27 cellular contexts compared by ENCODE assay signal in the genomic region with DNA sequence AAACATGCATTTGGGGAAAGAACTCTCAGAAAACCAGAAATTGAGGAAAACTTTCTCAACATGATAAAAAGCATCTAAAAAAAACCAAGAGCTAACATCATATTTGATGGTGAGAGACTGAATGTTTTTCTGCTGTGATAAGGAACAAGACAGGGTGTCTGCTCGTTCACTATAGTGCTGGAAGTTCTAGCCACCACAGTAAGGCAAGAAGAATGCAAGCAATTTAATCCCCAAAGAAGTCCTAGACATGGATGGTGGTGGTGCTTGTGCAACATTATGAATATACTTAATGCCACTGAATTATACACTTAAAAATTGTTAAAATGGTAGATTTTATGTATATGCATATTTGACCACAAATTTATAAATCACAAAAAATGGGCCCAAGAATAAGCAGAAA. TPM values are rescaled to one million over a fixed set of nuclear protein-coding genes. Genes with fewer than 3 reads are reported as not detected.
A peak's percentile ranks its signal among the peaks of the same experiment; 100 is the strongest.
DNase-seq lines count a peak whose midpoint lies in the region; ATAC-seq and TF ChIP-seq lines count a peak whose summit lies in the region.
"Had no signal": no experiment of that assay in that cellular context is flagged by ENCODE, and none has a peak within 500 bp of the region (broad histone marks: within the 10 kb centered on the region; RNA-seq: fewer than 3 reads in every experiment).

No MANE protein-coding gene starts in this region.

- H3K4me1 ChIP-seq in GM23248 (ENCODE audit: insufficient read depth): no peaks in the 10 kb centered on the region
- H3K4me1 ChIP-seq in thoracic aorta (ENCODE audit: control insufficient read depth in 1 of 2, low read depth in 2 of 2): peaks cover 18 to 24% of the 10 kb centered on the region in 2 donors
- H3K4me1 ChIP-seq: Caco-2 had no signal

- no peak overlapping the region for H3K4me2 ChIP-seq in GM23248 (ENCODE audit: unreplicated experiment)
- H3K4me2 ChIP-seq: SK-N-SH had no signal

- no peak overlapping the region for H3K9ac ChIP-seq in GM23248
- H3K9ac ChIP-seq: SK-N-SH had no signal

- H3F3A ChIP-seq in GM23248 (ENCODE audit: insufficient read depth): no peaks in the 10 kb centered on the region

- TF ChIP-seq CTCF in fibroblast of the aortic adventitia (IDR thresholded peaks at IDR 0.05; ENCODE audit: insufficient read depth, low read length) (no peak), thoracic aorta (IDR thresholded peaks at IDR 0.05) (no peak)

- H3K36me3 ChIP-seq in GM23248 (ENCODE audit: low read depth) (no peaks in the 10 kb centered on the region), thoracic aorta (peaks cover 4% of the 10 kb centered on the region)

- H3K79me2 ChIP-seq in GM23248 (ENCODE audit: insufficient read depth): no peaks in the 10 kb centered on the region

- H2AFZ ChIP-seq in GM23248: no peak overlapping the region

- H4K20me1 ChIP-seq in GM23248 (ENCODE audit: insufficient read depth): no peaks in the 10 kb centered on the region

- H3K9me2 ChIP-seq in GM23248 (ENCODE audit: insufficient read depth): no peaks in the 10 kb centered on the region
- H3K9me2 ChIP-seq: SK-N-SH had no signal

- H3K4me3 ChIP-seq in GM23248 (no peak overlapping the region), fibroblast of the aortic adventitia (ENCODE audit: low read depth, low read length) (no peak overlapping the region), thoracic aorta (peak overlapping the region; percentile 2)
- H3K4me3 ChIP-seq: GM12878, K562 had no signal

- ATAC-seq in thoracic aorta (ENCODE audit: insufficient number of reproducible peaks, low FRiP score, low read depth): no peak
- ATAC-seq in GM21786 (IDR thresholded peaks at IDR 0.05; ENCODE audit: unreplicated experiment): no peak
- ATAC-seq: CD8-positive, alpha-beta T cell; GM12878; HepG2; K562; PC-3 had no signal

- peak; percentile 14 for DNase-seq in GM23248
- peak; percentile 60 for DNase-seq in astrocyte of the hippocampus (ENCODE audit: low read depth, low spot score)
- peak; percentile 26 for DNase-seq in fibroblast of the aortic adventitia (ENCODE audit: low read depth)
- no peak for DNase-seq in thoracic aorta (ENCODE audit: low spot score)
- no peak for DNase-seq in globus pallidus (ENCODE audit: low spot score)
- no peak for DNase-seq in NCI-H446 treated with DMSO at 0.1 percent for 48 hours (lab: John Stamatoyannopoulos, UW)
- DNase-seq in mucosa of gallbladder (ENCODE audit: low spot score): no peak
- DNase-seq: Caco-2; CD8-positive, alpha-beta T cell; EL; GDM1; Kasumi-1; NCI-H1092 treated with DMSO at 0.1 percent for 48 hours; NCI-H146; NCI-H1930; NCI-H2107; NCI-H446; NCI-H526; NCI-H82; NK-92 treated with Interleukin-12 subunit alpha and Interleukin-12 subunit beta, amount 100 ng/mL, for 24 hours; PC-3; SK-N-SH had no signal

- H3K27ac ChIP-seq in GM23248: no peak overlapping the region
- peak overlapping the region; percentile 25 to 47 for H3K27ac ChIP-seq in thoracic aorta
- H3K27ac ChIP-seq: C4-2B had no signal

- H3K27me3 ChIP-seq in GM23248 (replicated peaks; ENCODE audit: insufficient read depth) (no peaks in the 10 kb centered on the region), thoracic aorta (replicated peaks; ENCODE audit: insufficient read depth) (no peaks in the 10 kb centered on the region)

- 39 to 48% methylated on average over 1 of the region's 1 CpG for WGBS in GM23248 (ENCODE audit: low coverage in 1 of 2, low lambda C conversion rate in 2 of 2, missing lambda C conversion rate in 2 of 2), 2 experiments

- in situ Hi-C loops in GM23248 (cut with MboI): no loop called here

- H3K9me3 ChIP-seq in GM23248 (ENCODE audit: low read depth) (no peaks in the 10 kb centered on the region), thoracic aorta (no peaks in the 10 kb centered on the region)
- H3K9me3 ChIP-seq: Caco-2, SK-N-SH had no signal

RNA-seq across cellular contexts. Expression of gene LYRM2, which starts 53.4 kb away (rescaled TPM):
- total RNA-seq in GM23248 (2014; rRNA removed; shearing (Covaris generic)): 30.1 and 30.6 TPM in 2 replicates
- 68.2 and 69.5 TPM in 2 replicates for polyA plus RNA-seq in GM23248 (2016; fragmentation: Nextera tagmentation; extraction: Ambion mirVana)
- total RNA-seq in fibroblast of the aortic adventitia (ENCODE audit: low replicate concordance) (19.6 and 35.5 TPM in 2 replicates), thoracic aorta (10 to 100 TPM; 12.9 to 18.1 TPM), mucosa of gallbladder (39.9 TPM)

Comparison
In these comparisons a context has a peak if more than half of its experiments do, and no peak if none do; other contexts are left out.
1. DNase-seq: peak in GM23248 (single experiment), astrocyte of the hippocampus (single experiment) and fibroblast of the aortic adventitia (single experiment); none in thoracic aorta (single experiment), globus pallidus (single experiment), NCI-H446 treated with DMSO at 0.1 percent for 48 hours (single experiment) and mucosa of gallbladder (single experiment).